ENCODE assay signal across 20 cellular contexts in the genomic region with DNA sequence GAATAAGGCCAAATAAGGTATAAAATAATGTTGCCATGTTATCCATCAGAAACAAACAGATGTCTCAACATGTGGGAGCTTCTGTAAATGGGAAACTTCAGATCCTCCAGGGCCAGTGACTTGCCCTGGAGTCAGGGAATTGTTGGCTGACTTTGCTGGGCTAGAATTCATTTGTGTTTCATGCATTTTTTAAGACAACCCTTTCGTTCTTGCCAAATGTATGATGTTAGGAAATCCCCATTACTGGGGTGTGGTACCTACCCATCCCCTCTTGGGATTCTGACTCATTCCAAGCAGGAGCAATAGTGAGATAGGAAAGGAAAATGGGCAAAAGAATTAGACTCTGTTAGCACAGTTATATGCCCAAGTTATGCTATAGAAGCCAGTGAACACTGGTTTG. TPM values are rescaled to one million over a fixed set of nuclear protein-coding genes. Genes with fewer than 3 reads are reported as not detected.
DNase-seq lines count a peak whose midpoint lies in the region; ATAC-seq and TF ChIP-seq lines count a peak whose summit lies in the region.
"Had no signal": no experiment of that assay in that cellular context is flagged by ENCODE, and none has a peak within 500 bp of the region (broad histone marks: within the 10 kb centered on the region; RNA-seq: fewer than 3 reads in every experiment).

No MANE protein-coding gene starts in this region.

- H3K9ac ChIP-seq in adipocyte (ENCODE audit: low read length) = peak overlapping the region; percentile 55

- no peak overlapping the region for H3K27ac ChIP-seq in gastrocnemius medialis
- H3K27ac ChIP-seq: C4-2B had no signal

- peaks cover 14% of the 10 kb centered on the region for H3K36me3 Mint-ChIP-seq in nephron progenitor cell (ENCODE audit: low read depth)
- H3K36me3 Mint-ChIP-seq in natural killer cell = peaks cover 19% of the 10 kb centered on the region

- H3K27me3 Mint-ChIP-seq in nephron progenitor cell (ENCODE audit: low read depth, poor library complexity) (no peaks in the 10 kb centered on the region), natural killer cell (ENCODE audit: low read depth in 2 of 2) (no peaks in the 10 kb centered on the region)
- H3K27me3 Mint-ChIP-seq: activated naive CD8-positive, alpha-beta T cell treated with anti-CD3 and anti-CD28 coated beads for 36 hours had no signal

- intact Hi-C loops in gastrocnemius medialis (cut with DNase I; ENCODE audit: low total_unique reads) = no loop called here
- intact Hi-C loops in natural killer cell (cut with micrococcal nuclease) = no loop called here

- H3K4me3 Mint-ChIP-seq in nephron progenitor cell (no peak overlapping the region), natural killer cell (no peak overlapping the region)
- H3K4me3 Mint-ChIP-seq: activated naive CD8-positive, alpha-beta T cell treated with anti-CD3 and anti-CD28 coated beads for 36 hours had no signal

- H3K4me1 Mint-ChIP-seq in nephron progenitor cell = no peaks in the 10 kb centered on the region
- H3K4me1 Mint-ChIP-seq in natural killer cell = no peaks in the 10 kb centered on the region
- H3K4me1 Mint-ChIP-seq: activated naive CD8-positive, alpha-beta T cell treated with anti-CD3 and anti-CD28 coated beads for 36 hours had no signal

- TF ChIP-seq POLR2A in gastrocnemius medialis (IDR thresholded peaks at IDR 0.05) = no peak

- H3K9me3 ChIP-seq in adipocyte (ENCODE audit: control insufficient read depth, low read length) (peaks cover 12% of the 10 kb centered on the region), gastrocnemius medialis (no peaks in the 10 kb centered on the region)

- ATAC-seq in gastrocnemius medialis = peak; percentile 58 to 72
- no peak for ATAC-seq in natural killer cell
- ATAC-seq: HepG2 had no signal

- H3K4me1 ChIP-seq in adipocyte (ENCODE audit: control insufficient read depth, insufficient read depth, low read length) (peaks cover 15% of the 10 kb centered on the region), gastrocnemius medialis (no peaks in the 10 kb centered on the region)

- H3K27me3 ChIP-seq in adipocyte (replicated peaks; ENCODE audit: control insufficient read depth, insufficient read depth, low read length) = no peaks in the 10 kb centered on the region
- H3K27me3 ChIP-seq in gastrocnemius medialis = no peaks in the 10 kb centered on the region

- DNase-seq in ELR (ENCODE audit: low read depth) (peak; percentile 9), adipocyte (ENCODE audit: low read depth) (peak; percentile 90), foreskin fibroblast (peak; percentile 70 to 89), gastrocnemius medialis (peak in 1 of 2 donors; percentile 14), NCI-H1048 (lab: John Stamatoyannopoulos, UW) (no peak), nephron progenitor cell (no peak), HT-29 (ENCODE audit: low spot score) (no peak), natural killer cell (no peak)
- DNase-seq: activated CD4-positive, CD25-positive, alpha-beta regulatory T cell; activated naive CD8-positive, alpha-beta T cell treated with anti-CD3 and anti-CD28 coated beads for 36 hours; erythroblast; mesendoderm; NCI-H1092 treated with DMSO at 0.1 percent for 48 hours; occipital lobe; OCI-M1; stimulated activated CD4-positive, alpha-beta T cell treated with anti-CD3 and anti-CD28 coated beads, Interleukin-15, amount 100 ng/mL, for 24 hours; SW 1271 had no signal

- TF ChIP-seq CTCF in foreskin fibroblast (IDR thresholded peaks at IDR 0.05; ENCODE audit: low read depth, low read length) (no peak), gastrocnemius medialis (IDR thresholded peaks at IDR 0.05 in 4 of 5, conservative IDR thresholded peaks at IDR 0.05 in 1 of 5) (no peak), nephron progenitor cell (IDR thresholded peaks at IDR 0.05) (no peak), natural killer cell (IDR thresholded peaks at IDR 0.05) (no peak)

- peak overlapping the region; percentile 40 for H3K4me3 ChIP-seq in adipocyte (ENCODE audit: low read length)
- H3K4me3 ChIP-seq in foreskin fibroblast (ENCODE audit: low read depth in 1 of 2, low read length in 2 of 2) = no peak overlapping the region
- H3K4me3 ChIP-seq in gastrocnemius medialis = no peak overlapping the region

- H3K9me3 Mint-ChIP-seq in nephron progenitor cell (peaks cover 37% of the 10 kb centered on the region), natural killer cell (peaks cover 7 to 8% of the 10 kb centered on the region in 2 donors)

- H3K27ac Mint-ChIP-seq in nephron progenitor cell (no peak overlapping the region), natural killer cell (no peak overlapping the region)
- H3K27ac Mint-ChIP-seq: activated naive CD8-positive, alpha-beta T cell treated with anti-CD3 and anti-CD28 coated beads for 36 hours had no signal

- H3K36me3 ChIP-seq in adipocyte (ENCODE audit: control insufficient read depth, insufficient read depth, low read length, severe bottlenecking) = peaks cover 8% of the 10 kb centered on the region
- H3K36me3 ChIP-seq in gastrocnemius medialis = no peaks in the 10 kb centered on the region

- in situ Hi-C loops in gastrocnemius medialis (cut with MboI; ENCODE audit: low sequenced_read_pairs in 4 of 4) = no loop called here

RNA-seq across cellular contexts. Expression of a gene that starts 38.0 kb away (rescaled TPM):
- total RNA-seq in gastrocnemius medialis = not detected
- total RNA-seq in HT-29 (2014; rRNA removed; shearing (Covaris generic)) = not detected in 2 replicates
- total RNA-seq in natural killer cell = not detected
- total RNA-seq: activated naive CD8-positive, alpha-beta T cell treated with anti-CD3 and anti-CD28 coated beads for 36 hours; G401; HepG2; occipital lobe had no signal

Comparison
In these comparisons a context has a peak if more than half of its experiments do, and no peak if none do; other contexts are left out.
1. DNase-seq: peak in ELR (single experiment), adipocyte (single experiment) and foreskin fibroblast (2 of 2); none in NCI-H1048 (single experiment), nephron progenitor cell (single experiment), HT-29 (single experiment) and natural killer cell (single experiment).
2. ATAC-seq: peak in gastrocnemius medialis (2 of 2); none in natural killer cell (0 of 3).